In the genomic region with DNA sequence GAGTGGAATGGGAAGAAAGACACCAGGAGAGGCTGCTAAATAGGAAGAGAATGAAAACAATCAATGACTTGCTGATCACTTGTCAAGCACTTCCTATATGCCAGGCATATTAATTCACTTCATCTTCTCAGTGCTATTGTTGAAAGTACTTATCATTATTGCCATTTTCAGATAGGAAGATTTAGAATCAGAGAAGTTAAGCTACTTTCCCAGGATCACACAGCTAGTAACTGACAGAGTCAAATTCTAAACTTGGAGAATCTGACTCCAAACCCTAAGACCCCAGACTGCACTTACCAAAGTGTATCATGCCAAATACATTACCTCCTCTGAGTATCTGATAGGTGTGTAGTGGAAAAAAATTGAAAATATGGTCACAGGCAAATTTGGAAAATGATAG, we compare ENCODE assay signal across 27 cellular contexts.
"Had no signal": no experiment of that assay in that cellular context is flagged by ENCODE, and none has a peak within 500 bp of the region (broad histone marks: within the 10 kb centered on the region; RNA-seq: fewer than 3 reads in every experiment).

No MANE protein-coding gene starts in this region.

- FAIRE-seq: colon, islet of Langerhans, keratinocyte had no signal

- H3K9me3 Mint-ChIP-seq: mesothelial cell of epicardium had no signal

- H3K9me3 ChIP-seq: esophagus squamous epithelium, gastrocnemius medialis, heart right ventricle, left lung, lower lobe of right lung, mucosa of descending colon had no signal

- H3K27me3 ChIP-seq: dorsolateral prefrontal cortex, gastrocnemius medialis, heart right ventricle, left lung had no signal

- H3K27ac ChIP-seq: coronary artery, epithelial cell of prostate, esophagus squamous epithelium, gastrocnemius medialis, heart right ventricle, left lung, lower lobe of right lung had no signal

- ATAC-seq: esophagus mucosa, gastrocnemius medialis, heart right ventricle, left cardiac atrium, left lung, left ventricle myocardium superior, lower lobe of right lung, mucosa of descending colon had no signal

- H3K4me3 Mint-ChIP-seq: mesothelial cell of epicardium, naive B cell had no signal

- H3K36me3 ChIP-seq: esophagus squamous epithelium, gastrocnemius medialis, heart right ventricle, left lung, lower lobe of right lung had no signal

- H3K4me3 ChIP-seq: coronary artery, dorsolateral prefrontal cortex, esophagus squamous epithelium, gastrocnemius medialis, heart right ventricle, left lung, lower lobe of right lung, mucosa of descending colon had no signal

- H3K36me3 Mint-ChIP-seq: mesothelial cell of epicardium had no signal

- H3K4me1 Mint-ChIP-seq: naive B cell had no signal

- H3K4me1 ChIP-seq: esophagus squamous epithelium, gastrocnemius medialis, left lung, lower lobe of right lung had no signal

- H3K27ac Mint-ChIP-seq: mesothelial cell of epicardium had no signal

- DNase-seq: dermis blood vessel endothelial cell; effector CD4-positive, alpha-beta T cell; effector memory CD4-positive, alpha-beta T cell; erythroblast; esophagus squamous epithelium; foreskin fibroblast; foreskin melanocyte; gastrocnemius medialis; glutamatergic neuron; head of caudate nucleus; heart right ventricle; hippocampal formation; left cardiac atrium; left lung; left ventricle myocardium superior; lower lobe of right lung; mesenchymal stem cell; mucosa of descending colon; naive B cell had no signal
